ENCODE assay signal across 15 cellular contexts in the genomic region with DNA sequence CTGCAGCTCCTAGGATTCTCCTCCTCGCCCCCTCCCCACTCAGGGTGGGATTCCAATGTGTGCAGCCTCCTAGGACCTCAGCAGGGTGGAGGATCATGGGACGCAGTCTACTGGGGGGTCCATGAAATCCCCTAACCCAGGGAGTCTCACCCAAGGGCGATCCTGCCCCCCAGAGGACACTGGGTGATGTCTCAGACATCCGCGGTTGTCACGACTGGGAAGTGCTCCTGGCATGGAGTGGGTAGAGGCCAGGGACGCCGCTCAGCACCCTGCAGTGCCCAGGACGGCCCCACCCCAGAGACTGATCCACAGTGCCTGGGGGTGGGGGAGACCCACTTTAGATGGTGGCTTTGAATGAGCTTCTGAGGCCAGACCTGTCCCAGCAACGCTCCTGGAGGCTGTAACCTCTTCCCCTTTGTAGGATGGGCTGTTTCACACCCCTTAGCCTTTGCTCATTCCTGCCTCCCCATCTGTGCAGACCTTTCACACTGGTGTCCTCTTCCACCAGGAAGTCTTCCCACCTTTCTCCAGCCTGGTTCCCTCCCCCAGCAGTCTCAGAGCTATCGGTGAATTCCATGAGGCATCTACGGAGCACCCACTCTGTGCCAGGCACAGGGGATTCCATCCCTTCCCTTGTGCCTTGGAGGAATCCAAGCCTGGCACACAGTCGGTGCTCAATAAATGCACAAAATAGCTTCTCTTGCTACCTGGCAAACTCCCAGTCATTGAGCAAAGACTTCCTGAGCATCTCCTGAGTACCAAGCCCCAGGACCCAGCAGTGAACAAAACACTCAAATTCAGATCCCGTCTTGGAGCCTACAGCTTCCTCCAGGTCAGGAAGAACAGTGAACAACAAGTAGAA. TPM values are rescaled to one million over a fixed set of nuclear protein-coding genes. Genes with fewer than 3 reads are reported as not detected.
DNase-seq lines count a peak whose midpoint lies in the region; ATAC-seq, FAIRE-seq and TF ChIP-seq lines count a peak whose summit lies in the region.
"Had no signal": no experiment of that assay in that cellular context is flagged by ENCODE, and none has a peak within 500 bp of the region (broad histone marks: within the 10 kb centered on the region; RNA-seq: fewer than 3 reads in every experiment).

No MANE protein-coding gene starts in this region.

- no peak overlapping the region for H2BK120ac ChIP-seq in trophoblast cell (ENCODE audit: insufficient read depth, low read length, poor library complexity)

- no peaks in the 10 kb centered on the region for H3K79me1 ChIP-seq in trophoblast cell (ENCODE audit: low read length)

- H2BK5ac ChIP-seq in trophoblast cell (ENCODE audit: low read depth, low read length, poor library complexity), result no peak overlapping the region

- no peak overlapping the region for H2AK5ac ChIP-seq in trophoblast cell (ENCODE audit: low read length)

- no peak overlapping the region for H4K12ac ChIP-seq in trophoblast cell (ENCODE audit: low read depth, low read length)

- in situ Hi-C loops in gastrocnemius medialis (cut with MboI; ENCODE audit: low sequenced_read_pairs in 4 of 4), result loop anchor here (5.0 to 10.0 kb wide), 2 partner anchors 143 to 145 kb away; no protein-coding TSS in a partner anchor

- TF ChIP-seq EP300 in gastroesophageal sphincter (IDR thresholded peaks at IDR 0.05), result no peak

- H3K27ac ChIP-seq in WERI-Rb-1 (no peak overlapping the region), gastroesophageal sphincter (peak overlapping the region in 3 of 4 donors; percentile 64 to 87 (median 85)), gastrocnemius medialis (peak overlapping the region in 3 of 4 donors; percentile 21 to 38 (median 33)), small intestine (ENCODE audit: low read depth in 1 of 2, low read length in 1 of 2) (no peak overlapping the region), trophoblast cell (ENCODE audit: low read depth, low read length) (no peak overlapping the region)

- TF ChIP-seq POLR2A in GM12891 (IDR thresholded peaks at IDR 0.05; ENCODE audit: low read depth, low read length) (no peak), gastroesophageal sphincter (IDR thresholded peaks at IDR 0.05) (no peak), gastrocnemius medialis (IDR thresholded peaks at IDR 0.05) (no peak)

- no peak overlapping the region for H3K9ac ChIP-seq in trophoblast cell (ENCODE audit: low read length)

- intact Hi-C loops in gastrocnemius medialis (cut with DNase I; ENCODE audit: low total_unique reads), result no loop called here

- WGBS in gastroesophageal sphincter (ENCODE audit: low coverage in 1 of 2), 2 donors, result 62% methylated on average over 2 of the region's 14 CpGs; no CpG with 5 or more reads in 1 of the 2 donors
- WGBS in small intestine, 3 donors, result 53 to 60% (median 58%) methylated on average over 13 to 14 of the region's 14 CpGs
- no CpG with 5 or more reads among the region's 14 CpGs for WGBS in trophoblast cell (ENCODE audit: extremely low coverage, insufficient coverage, insufficient read length)

- TF ChIP-seq CTCF in WERI-Rb-1 (IDR thresholded peaks at IDR 0.05; ENCODE audit: low read depth, low read length) (peak; percentile 41), gastroesophageal sphincter (IDR thresholded peaks at IDR 0.05) (peak in 3 of 4 experiments; percentile 29 to 41 (median 32)), gastrocnemius medialis (IDR thresholded peaks at IDR 0.05 in 4 of 5, conservative IDR thresholded peaks at IDR 0.05 in 1 of 5) (no peak)

- no peak overlapping the region for H3K4ac ChIP-seq in trophoblast cell (ENCODE audit: low read depth, low read length)

- DNase-seq in GM12891 (ENCODE audit: insufficient read length, low spot score) (no peak), WERI-Rb-1 (no peak), gastrocnemius medialis (no peak), small intestine (no peak), trophoblast cell (no peak)
- DNase-seq: activated CD4-positive, alpha-beta T cell treated with anti-CD3 and anti-CD28 coated beads, Interleukin-2, amount 10 ng/mL, durations not matched to agents 24 days and 14 days; aorta; NCI-H524 treated with DMSO at 0.1 percent for 48 hours; T-helper 2 cell had no signal

- H3K4me2 ChIP-seq in trophoblast cell (ENCODE audit: low read length), result no peak overlapping the region

- ATAC-seq in gastroesophageal sphincter (peak; percentile 3), gastrocnemius medialis (peak; percentile 10 to 13), GM18498 (IDR thresholded peaks at IDR 0.05; ENCODE audit: unreplicated experiment) (no peak)

- no peak overlapping the region for H3K14ac ChIP-seq in trophoblast cell (ENCODE audit: low read length)

- peaks cover 10% of the 10 kb centered on the region for H3K27me3 ChIP-seq in WERI-Rb-1 (ENCODE audit: insufficient read depth, low read depth, severe bottlenecking)
- peaks cover 8% of the 10 kb centered on the region for H3K27me3 ChIP-seq in gastroesophageal sphincter
- H3K27me3 ChIP-seq in gastrocnemius medialis, result peaks cover 0 to 5% (median 0%) of the 10 kb centered on the region in 3 donors
- H3K27me3 ChIP-seq in small intestine (ENCODE audit: control insufficient read depth in 2 of 2, insufficient read depth in 2 of 2, low read length in 2 of 2), result no peaks in the 10 kb centered on the region
- peaks cover 6% of the 10 kb centered on the region for H3K27me3 ChIP-seq in trophoblast cell (ENCODE audit: insufficient read depth, low read length)

- H2AFZ ChIP-seq in trophoblast cell (ENCODE audit: insufficient read depth, low read length, poor library complexity), result no peak overlapping the region

- H3K36me3 ChIP-seq in WERI-Rb-1 (no peaks in the 10 kb centered on the region), gastroesophageal sphincter (no peaks in the 10 kb centered on the region), gastrocnemius medialis (no peaks in the 10 kb centered on the region), small intestine (ENCODE audit: control insufficient read depth in 2 of 2, insufficient read depth in 2 of 2, low read length in 2 of 2) (peaks cover 0 to 2% of the 10 kb centered on the region in 2 donors), trophoblast cell (ENCODE audit: control insufficient read depth in 1 of 2, insufficient read depth in 2 of 2, low read length in 2 of 2) (no peaks in the 10 kb centered on the region)

- H3K4me1 ChIP-seq in gastroesophageal sphincter (peaks cover 0 to 77% (median 27%) of the 10 kb centered on the region in 3 donors), gastrocnemius medialis (peaks cover 0 to 5% of the 10 kb centered on the region in 2 donors), small intestine (ENCODE audit: control insufficient read depth in 2 of 2, insufficient read depth in 1 of 2, low read depth in 1 of 2, low read length in 1 of 2) (peaks cover 0 to 4% of the 10 kb centered on the region in 2 donors), trophoblast cell (ENCODE audit: control insufficient read depth in 1 of 2, insufficient read depth in 2 of 2, low read length in 2 of 2) (no peaks in the 10 kb centered on the region)

- H4K8ac ChIP-seq in trophoblast cell (ENCODE audit: low read depth, low read length), result no peak overlapping the region

- no peak overlapping the region for H4K91ac ChIP-seq in trophoblast cell (ENCODE audit: low read depth, low read length)

- no peaks in the 10 kb centered on the region for H3K79me2 ChIP-seq in trophoblast cell (ENCODE audit: control insufficient read depth, insufficient read depth, low read length, poor library complexity)

- H3K18ac ChIP-seq in trophoblast cell (ENCODE audit: low read length), result no peak overlapping the region

- H3K9me3 ChIP-seq in WERI-Rb-1 (ENCODE audit: severe bottlenecking), result no peaks in the 10 kb centered on the region
- H3K9me3 ChIP-seq in gastroesophageal sphincter, result no peaks in the 10 kb centered on the region
- no peaks in the 10 kb centered on the region for H3K9me3 ChIP-seq in gastrocnemius medialis
- H3K9me3 ChIP-seq in small intestine (ENCODE audit: control insufficient read depth, low read depth), result no peaks in the 10 kb centered on the region
- peaks cover 6% of the 10 kb centered on the region for H3K9me3 ChIP-seq in trophoblast cell (ENCODE audit: insufficient read depth, low read depth, low read length)

- H3K23ac ChIP-seq in trophoblast cell (ENCODE audit: low read length), result no peak overlapping the region

- FAIRE-seq in GM12891 (lab: Jason Lieb, UNC), result no peak
- FAIRE-seq in small intestine (lab: Jason Lieb, UNC), result no peak
- FAIRE-seq: islet of Langerhans had no signal

- no peak overlapping the region for H2BK12ac ChIP-seq in trophoblast cell (ENCODE audit: low read length)

- no peak overlapping the region for H3K4me3 ChIP-seq in WERI-Rb-1 (ENCODE audit: low read depth, low read length)
- H3K4me3 ChIP-seq in gastroesophageal sphincter, result no peak overlapping the region
- H3K4me3 ChIP-seq in gastrocnemius medialis, result no peak overlapping the region
- H3K4me3 ChIP-seq in small intestine (ENCODE audit: low read depth in 1 of 2, low read length in 2 of 2), result no peak overlapping the region
- no peak overlapping the region for H3K4me3 ChIP-seq in trophoblast cell (ENCODE audit: low read depth, low read length)

TF ChIP-seq in GM12891, 5 proteins besides CTCF, POLR2A, EP300 and RAD21:
- TF ChIP-seq POLR2AphosphoS5 (IDR thresholded peaks at IDR 0.05; ENCODE audit: low read depth, low read length), result 0 out of 2 replicates have a peak, but pooled peaks have one; percentile 31
- TF ChIP-seq SPI1 (IDR thresholded peaks at IDR 0.05; ENCODE audit: low read depth, low read length), result no peak

RNA-seq across cellular contexts. Expression of a gene that starts 10.5 kb away (rescaled TPM):
- 2.4 TPM for polyA plus RNA-seq in GM12891 (2012; ENCODE audit: low read depth, missing spikeins)
- total RNA-seq in gastroesophageal sphincter, result not detected
- not detected for total RNA-seq in gastrocnemius medialis
- 1,000 to 10,000 TPM in 2 of 3 donors, 100 to 1,000 TPM in 1; 270 to 1,947 (median 1,892) TPM for polyA plus RNA-seq in small intestine
- polyA plus RNA-seq in trophoblast cell (2013), result 0.39 and 0.47 TPM in 2 replicates
- total RNA-seq: activated CD4-positive, alpha-beta T cell treated with anti-CD3 and anti-CD28 coated beads, Interleukin-2, amount 10 ng/mL, durations not matched to agents 24 days and 14 days; aorta; H4; pulmonary artery endothelial cell; RPMI7951 had no signal

RNA-seq across cellular contexts. Expression of a gene that starts 13.4 kb away (rescaled TPM):
- polyA plus RNA-seq in GM12891 (2012; ENCODE audit: low read depth, missing spikeins), result not detected
- not detected for total RNA-seq in gastroesophageal sphincter
- not detected for total RNA-seq in gastrocnemius medialis
- polyA plus RNA-seq in small intestine, result under 1 TPM in 1 of 3 donors, not detected in 2; 0.63 TPM
- polyA plus RNA-seq in trophoblast cell (2013), result not detected in 2 replicates
- total RNA-seq: activated CD4-positive, alpha-beta T cell treated with anti-CD3 and anti-CD28 coated beads, Interleukin-2, amount 10 ng/mL, durations not matched to agents 24 days and 14 days; aorta; H4; pulmonary artery endothelial cell; RPMI7951 had no signal
- polyA plus RNA-seq: aorta had no signal

RNA-seq across cellular contexts. Expression of a gene that starts 30.6 kb away (rescaled TPM):
- polyA plus RNA-seq in GM12891 (2012; ENCODE audit: low read depth, missing spikeins), result 10.9 TPM
- total RNA-seq in gastroesophageal sphincter, result 10 to 100 TPM; 16.5 to 30.7 (median 20.3) TPM
- 10 to 100 TPM; 15.3 to 59.5 (median 42.8) TPM for total RNA-seq in gastrocnemius medialis
- 10 to 100 TPM in 1 of 3 donors, 1 to 10 TPM in 2; 5.4 to 18.4 (median 6.2) TPM for polyA plus RNA-seq in small intestine
- 5.3 and 5.8 TPM in 2 replicates for polyA plus RNA-seq in trophoblast cell (2013)

RNA-seq across cellular contexts. Expression of a gene that starts 36.2 kb away (rescaled TPM):
- 18.0 TPM for polyA plus RNA-seq in GM12891 (2012; ENCODE audit: low read depth, missing spikeins)
- total RNA-seq in gastroesophageal sphincter (10 to 100 TPM; 17.6 to 32.9 (median 23.0) TPM), gastrocnemius medialis (10 to 100 TPM; 15.9 to 32.0 (median 21.0) TPM)
- 10 to 100 TPM; 29.5 to 33.1 (median 32.1) TPM for polyA plus RNA-seq in small intestine
- 47.0 and 52.8 TPM in 2 replicates for polyA plus RNA-seq in trophoblast cell (2013)

Comparison
In these comparisons a context has a peak if more than half of its experiments do, and no peak if none do; other contexts are left out.
1. H3K27ac ChIP-seq: peak in gastroesophageal sphincter (3 of 4) and gastrocnemius medialis (3 of 4); none in WERI-Rb-1 (single experiment), small intestine (0 of 2) and trophoblast cell (single experiment).
2. CTCF ChIP-seq: peak in WERI-Rb-1 (single experiment) and gastroesophageal sphincter (3 of 4); none in gastrocnemius medialis (0 of 5).